Comparison of ENCODE assay signal across 1 cellular context in the genomic region with DNA sequence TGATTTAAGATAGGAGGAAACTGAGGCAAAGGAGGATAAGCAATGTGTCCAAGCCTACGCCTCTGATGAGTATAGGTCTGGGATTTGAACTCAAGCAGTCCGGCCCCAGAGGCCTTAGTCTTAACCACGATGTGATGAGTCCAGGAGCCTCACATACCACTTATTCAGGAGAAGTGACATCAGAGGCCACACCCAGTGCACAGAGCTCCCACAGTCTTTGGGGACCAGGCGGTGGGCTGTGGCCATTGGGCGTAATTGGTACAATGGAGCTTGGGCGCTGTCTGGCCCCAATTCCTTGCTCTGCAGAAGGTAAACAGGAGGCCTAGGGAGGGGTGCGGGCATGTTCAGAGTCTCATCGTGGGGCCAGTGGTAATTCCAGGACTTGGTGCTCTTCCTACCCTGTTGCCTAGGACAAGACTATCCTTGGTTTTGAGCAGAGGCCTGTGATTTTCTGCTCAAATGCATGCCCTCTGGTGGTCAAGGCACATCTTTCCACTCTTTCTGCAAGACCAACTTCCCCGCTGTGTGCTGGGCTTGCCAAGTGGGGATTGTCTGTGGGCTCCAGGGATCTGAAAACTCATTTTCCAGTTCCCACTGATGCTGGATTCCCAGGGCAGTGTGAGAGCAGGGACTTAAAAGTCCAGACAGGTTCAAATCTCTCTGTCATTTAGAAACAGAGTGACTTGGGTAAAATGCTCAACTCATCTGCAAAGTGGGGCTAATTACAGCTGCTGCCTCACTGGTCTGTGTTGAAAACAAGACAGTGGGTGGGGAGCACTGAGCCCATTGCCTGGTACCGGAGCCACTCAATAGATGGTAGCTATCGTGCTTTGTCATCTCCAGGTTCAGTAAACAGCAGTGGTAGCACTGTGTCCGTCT.
TF ChIP-seq lines count a peak whose summit lies in the region.

No MANE protein-coding gene starts in this region.

TF ChIP-seq in H1, 55 proteins besides CTCF, POLR2A, EP300 and RAD21 (continued from another document):
- TF ChIP-seq SIRT6 (IDR thresholded peaks at IDR 0.05; ENCODE audit: low read length) = no peak
- TF ChIP-seq BACH1 (IDR thresholded peaks at IDR 0.05; ENCODE audit: low read length) = no peak
- no peak for TF ChIP-seq TAF1 (IDR thresholded peaks at IDR 0.05; ENCODE audit: low read depth, low read length)
TF ChIP-seq in H1: peak in this region for 0.
